ENCODE assay signal across 1 cellular context in genomic region chr12:76348079-76348901, GRCh38.
TF ChIP-seq lines count a peak whose summit lies in the region.

TSS of gene BBS10 (minus strand) at chr12:76348415. CDS start at chr12:76348358, 57 bp downstream.

TF ChIP-seq in HepG2, 621 proteins besides CTCF, POLR2A, EP300 and RAD21 (continued from another document and continues in another):
- TF ChIP-seq, protein P1, sequence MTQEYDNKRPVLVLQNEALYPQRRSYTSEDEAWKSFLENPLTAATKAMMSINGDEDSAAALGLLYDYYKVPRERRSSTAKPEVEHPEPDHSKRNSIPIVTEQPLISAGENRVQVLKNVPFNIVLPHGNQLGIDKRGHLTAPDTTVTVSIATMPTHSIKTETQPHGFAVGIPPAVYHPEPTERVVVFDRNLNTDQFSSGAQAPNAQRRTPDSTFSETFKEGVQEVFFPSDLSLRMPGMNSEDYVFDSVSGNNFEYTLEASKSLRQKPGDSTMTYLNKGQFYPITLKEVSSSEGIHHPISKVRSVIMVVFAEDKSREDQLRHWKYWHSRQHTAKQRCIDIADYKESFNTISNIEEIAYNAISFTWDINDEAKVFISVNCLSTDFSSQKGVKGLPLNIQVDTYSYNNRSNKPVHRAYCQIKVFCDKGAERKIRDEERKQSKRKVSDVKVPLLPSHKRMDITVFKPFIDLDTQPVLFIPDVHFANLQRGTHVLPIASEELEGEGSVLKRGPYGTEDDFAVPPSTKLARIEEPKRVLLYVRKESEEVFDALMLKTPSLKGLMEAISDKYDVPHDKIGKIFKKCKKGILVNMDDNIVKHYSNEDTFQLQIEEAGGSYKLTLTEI (CRISPR knock-in tag; conservative IDR thresholded peaks at IDR 0.05), result no peak
- peak; percentile 71; the same call in 1 of the 2 replicates for TF ChIP-seq TP53 (CRISPR knock-in tag; conservative IDR thresholded peaks at IDR 0.05)
- TF ChIP-seq, protein P2, sequence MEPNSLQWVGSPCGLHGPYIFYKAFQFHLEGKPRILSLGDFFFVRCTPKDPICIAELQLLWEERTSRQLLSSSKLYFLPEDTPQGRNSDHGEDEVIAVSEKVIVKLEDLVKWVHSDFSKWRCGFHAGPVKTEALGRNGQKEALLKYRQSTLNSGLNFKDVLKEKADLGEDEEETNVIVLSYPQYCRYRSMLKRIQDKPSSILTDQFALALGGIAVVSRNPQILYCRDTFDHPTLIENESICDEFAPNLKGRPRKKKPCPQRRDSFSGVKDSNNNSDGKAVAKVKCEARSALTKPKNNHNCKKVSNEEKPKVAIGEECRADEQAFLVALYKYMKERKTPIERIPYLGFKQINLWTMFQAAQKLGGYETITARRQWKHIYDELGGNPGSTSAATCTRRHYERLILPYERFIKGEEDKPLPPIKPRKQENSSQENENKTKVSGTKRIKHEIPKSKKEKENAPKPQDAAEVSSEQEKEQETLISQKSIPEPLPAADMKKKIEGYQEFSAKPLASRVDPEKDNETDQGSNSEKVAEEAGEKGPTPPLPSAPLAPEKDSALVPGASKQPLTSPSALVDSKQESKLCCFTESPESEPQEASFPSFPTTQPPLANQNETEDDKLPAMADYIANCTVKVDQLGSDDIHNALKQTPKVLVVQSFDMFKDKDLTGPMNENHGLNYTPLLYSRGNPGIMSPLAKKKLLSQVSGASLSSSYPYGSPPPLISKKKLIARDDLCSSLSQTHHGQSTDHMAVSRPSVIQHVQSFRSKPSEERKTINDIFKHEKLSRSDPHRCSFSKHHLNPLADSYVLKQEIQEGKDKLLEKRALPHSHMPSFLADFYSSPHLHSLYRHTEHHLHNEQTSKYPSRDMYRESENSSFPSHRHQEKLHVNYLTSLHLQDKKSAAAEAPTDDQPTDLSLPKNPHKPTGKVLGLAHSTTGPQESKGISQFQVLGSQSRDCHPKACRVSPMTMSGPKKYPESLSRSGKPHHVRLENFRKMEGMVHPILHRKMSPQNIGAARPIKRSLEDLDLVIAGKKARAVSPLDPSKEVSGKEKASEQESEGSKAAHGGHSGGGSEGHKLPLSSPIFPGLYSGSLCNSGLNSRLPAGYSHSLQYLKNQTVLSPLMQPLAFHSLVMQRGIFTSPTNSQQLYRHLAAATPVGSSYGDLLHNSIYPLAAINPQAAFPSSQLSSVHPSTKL (CRISPR knock-in tag; IDR thresholded peaks at IDR 0.05), result peak; percentile 37; the same call in 1 of the 2 replicates
- no peak; the same call in 1 of the 2 replicates for TF ChIP-seq HES4 (CRISPR knock-in tag; IDR thresholded peaks at IDR 0.05; ENCODE audit: borderline replicate concordance)
- TF ChIP-seq, protein P3, sequence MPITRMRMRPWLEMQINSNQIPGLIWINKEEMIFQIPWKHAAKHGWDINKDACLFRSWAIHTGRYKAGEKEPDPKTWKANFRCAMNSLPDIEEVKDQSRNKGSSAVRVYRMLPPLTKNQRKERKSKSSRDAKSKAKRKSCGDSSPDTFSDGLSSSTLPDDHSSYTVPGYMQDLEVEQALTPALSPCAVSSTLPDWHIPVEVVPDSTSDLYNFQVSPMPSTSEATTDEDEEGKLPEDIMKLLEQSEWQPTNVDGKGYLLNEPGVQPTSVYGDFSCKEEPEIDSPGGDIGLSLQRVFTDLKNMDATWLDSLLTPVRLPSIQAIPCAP (CRISPR knock-in tag; IDR thresholded peaks at IDR 0.05; ENCODE audit: low read depth), result no peak
- TF ChIP-seq NCOR1 (IDR thresholded peaks at IDR 0.05; ENCODE audit: borderline replicate concordance, low read length), result no peak
- TF ChIP-seq MIXL1 (CRISPR knock-in tag; IDR thresholded peaks at IDR 0.05), result peak; percentile 12; the same call in 1 of the 2 replicates
- no peak for TF ChIP-seq ZNF724P (CRISPR knock-in tag; IDR thresholded peaks at IDR 0.05; ENCODE audit: borderline replicate concordance)
- TF ChIP-seq HNRNPL (IDR thresholded peaks at IDR 0.05; ENCODE audit: low read depth, low read length), result peak; percentile 73; the same call in 1 of the 2 replicates
- TF ChIP-seq CENPX (CRISPR knock-in tag; IDR thresholded peaks at IDR 0.05), result no peak
- TF ChIP-seq, protein P4, sequence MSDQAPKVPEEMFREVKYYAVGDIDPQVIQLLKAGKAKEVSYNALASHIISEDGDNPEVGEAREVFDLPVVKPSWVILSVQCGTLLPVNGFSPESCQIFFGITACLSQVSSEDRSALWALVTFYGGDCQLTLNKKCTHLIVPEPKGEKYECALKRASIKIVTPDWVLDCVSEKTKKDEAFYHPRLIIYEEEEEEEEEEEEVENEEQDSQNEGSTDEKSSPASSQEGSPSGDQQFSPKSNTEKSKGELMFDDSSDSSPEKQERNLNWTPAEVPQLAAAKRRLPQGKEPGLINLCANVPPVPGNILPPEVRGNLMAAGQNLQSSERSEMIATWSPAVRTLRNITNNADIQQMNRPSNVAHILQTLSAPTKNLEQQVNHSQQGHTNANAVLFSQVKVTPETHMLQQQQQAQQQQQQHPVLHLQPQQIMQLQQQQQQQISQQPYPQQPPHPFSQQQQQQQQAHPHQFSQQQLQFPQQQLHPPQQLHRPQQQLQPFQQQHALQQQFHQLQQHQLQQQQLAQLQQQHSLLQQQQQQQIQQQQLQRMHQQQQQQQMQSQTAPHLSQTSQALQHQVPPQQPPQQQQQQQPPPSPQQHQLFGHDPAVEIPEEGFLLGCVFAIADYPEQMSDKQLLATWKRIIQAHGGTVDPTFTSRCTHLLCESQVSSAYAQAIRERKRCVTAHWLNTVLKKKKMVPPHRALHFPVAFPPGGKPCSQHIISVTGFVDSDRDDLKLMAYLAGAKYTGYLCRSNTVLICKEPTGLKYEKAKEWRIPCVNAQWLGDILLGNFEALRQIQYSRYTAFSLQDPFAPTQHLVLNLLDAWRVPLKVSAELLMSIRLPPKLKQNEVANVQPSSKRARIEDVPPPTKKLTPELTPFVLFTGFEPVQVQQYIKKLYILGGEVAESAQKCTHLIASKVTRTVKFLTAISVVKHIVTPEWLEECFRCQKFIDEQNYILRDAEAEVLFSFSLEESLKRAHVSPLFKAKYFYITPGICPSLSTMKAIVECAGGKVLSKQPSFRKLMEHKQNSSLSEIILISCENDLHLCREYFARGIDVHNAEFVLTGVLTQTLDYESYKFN (CRISPR knock-in tag; conservative IDR thresholded peaks at IDR 0.05), result 0 out of 2 replicates have a peak, but pooled peaks have one; percentile 16
- no peak; the same call in 1 of the 2 replicates for TF ChIP-seq WIZ (CRISPR knock-in tag; IDR thresholded peaks at IDR 0.05)
- TF ChIP-seq MYNN (CRISPR knock-in tag; IDR thresholded peaks at IDR 0.05; ENCODE audit: low read depth), result no peak
- TF ChIP-seq HCFC1 (IDR thresholded peaks at IDR 0.05; ENCODE audit: low read depth, low read length), result peak; percentile 33; the same call in 1 of the 2 replicates
- TF ChIP-seq NONO (IDR thresholded peaks at IDR 0.05), result no peak
- peak; percentile 75 for TF ChIP-seq NONO (CRISPR knock-in tag; conservative IDR thresholded peaks at IDR 0.05)
- TF ChIP-seq, protein P5, sequence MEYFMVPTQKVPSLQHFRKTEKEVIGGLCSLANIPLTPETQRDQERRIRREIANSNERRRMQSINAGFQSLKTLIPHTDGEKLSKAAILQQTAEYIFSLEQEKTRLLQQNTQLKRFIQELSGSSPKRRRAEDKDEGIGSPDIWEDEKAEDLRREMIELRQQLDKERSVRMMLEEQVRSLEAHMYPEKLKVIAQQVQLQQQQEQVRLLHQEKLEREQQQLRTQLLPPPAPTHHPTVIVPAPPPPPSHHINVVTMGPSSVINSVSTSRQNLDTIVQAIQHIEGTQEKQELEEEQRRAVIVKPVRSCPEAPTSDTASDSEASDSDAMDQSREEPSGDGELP (IDR thresholded peaks at IDR 0.05; ENCODE audit: borderline replicate concordance, low read depth), result no peak
- no peak for TF ChIP-seq ZNF280D (CRISPR knock-in tag; IDR thresholded peaks at IDR 0.05)
- no peak for TF ChIP-seq ZKSCAN5 (CRISPR knock-in tag; IDR thresholded peaks at IDR 0.05)
- no peak for TF ChIP-seq GMEB1 (CRISPR knock-in tag; IDR thresholded peaks at IDR 0.05; ENCODE audit: borderline replicate concordance)
- no peak for TF ChIP-seq NR3C1 (CRISPR knock-in tag; IDR thresholded peaks at IDR 0.05)
- TF ChIP-seq HIVEP1 (CRISPR knock-in tag; IDR thresholded peaks at IDR 0.05), result peak; percentile 51; the same call in 1 of the 2 replicates
- no peak for TF ChIP-seq CHCHD3 (CRISPR knock-in tag; IDR thresholded peaks at IDR 0.05)
- TF ChIP-seq ZC3H13 (CRISPR knock-in tag; IDR thresholded peaks at IDR 0.05), result no peak
- TF ChIP-seq SIX1 (CRISPR knock-in tag; IDR thresholded peaks at IDR 0.05; ENCODE audit: borderline replicate concordance), result no peak
- TF ChIP-seq ZNF773 (CRISPR knock-in tag; IDR thresholded peaks at IDR 0.05; ENCODE audit: borderline replicate concordance), result no peak
- TF ChIP-seq ZNF10 (CRISPR knock-in tag; IDR thresholded peaks at IDR 0.05; ENCODE audit: borderline replicate concordance, low read depth), result no peak
- TF ChIP-seq SNRNP70 (IDR thresholded peaks at IDR 0.05; ENCODE audit: low read depth, low read length), result no peak
- TF ChIP-seq ZNF569 (CRISPR knock-in tag; IDR thresholded peaks at IDR 0.05; ENCODE audit: borderline replicate concordance), result no peak
- TF ChIP-seq ZNF337 (CRISPR knock-in tag; IDR thresholded peaks at IDR 0.05; ENCODE audit: borderline replicate concordance, low read depth), result no peak
- TF ChIP-seq ZNF331 (CRISPR knock-in tag; IDR thresholded peaks at IDR 0.05), result no peak
- TF ChIP-seq, protein P6, sequence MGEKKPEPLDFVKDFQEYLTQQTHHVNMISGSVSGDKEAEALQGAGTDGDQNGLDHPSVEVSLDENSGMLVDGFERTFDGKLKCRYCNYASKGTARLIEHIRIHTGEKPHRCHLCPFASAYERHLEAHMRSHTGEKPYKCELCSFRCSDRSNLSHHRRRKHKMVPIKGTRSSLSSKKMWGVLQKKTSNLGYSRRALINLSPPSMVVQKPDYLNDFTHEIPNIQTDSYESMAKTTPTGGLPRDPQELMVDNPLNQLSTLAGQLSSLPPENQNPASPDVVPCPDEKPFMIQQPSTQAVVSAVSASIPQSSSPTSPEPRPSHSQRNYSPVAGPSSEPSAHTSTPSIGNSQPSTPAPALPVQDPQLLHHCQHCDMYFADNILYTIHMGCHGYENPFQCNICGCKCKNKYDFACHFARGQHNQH (CRISPR knock-in tag; IDR thresholded peaks at IDR 0.05), result peak; percentile 62; the same call in 1 of the 2 replicates
- 0 out of 2 replicates have a peak, but pooled peaks have one; percentile 42 for TF ChIP-seq ZNF614 (CRISPR knock-in tag; IDR thresholded peaks at IDR 0.05; ENCODE audit: borderline replicate concordance)
- TF ChIP-seq SSRP1 (CRISPR knock-in tag; IDR thresholded peaks at IDR 0.05), result no peak
- peak; percentile 92 for TF ChIP-seq PHF8 (CRISPR knock-in tag; IDR thresholded peaks at IDR 0.05)
- TF ChIP-seq ZBED4 (CRISPR knock-in tag; IDR thresholded peaks at IDR 0.05; ENCODE audit: borderline replicate concordance), result no peak
- TF ChIP-seq ZNF660 (CRISPR knock-in tag; IDR thresholded peaks at IDR 0.05; ENCODE audit: borderline replicate concordance, low read depth), result no peak
- peak; percentile 76; the same call in 1 of the 2 replicates for TF ChIP-seq ZNF343 (CRISPR knock-in tag; IDR thresholded peaks at IDR 0.05)
